In genomic region chr14:69475194-69475818, GRCh38 we compare ENCODE assay signal across 8 cellular contexts. TPM values are rescaled to one million over a fixed set of nuclear protein-coding genes. Genes with fewer than 3 reads are reported as not detected.
DNase-seq lines count a peak whose midpoint lies in the region; ATAC-seq and TF ChIP-seq lines count a peak whose summit lies in the region.

No MANE protein-coding gene starts in this region.

- intact Hi-C loops in activated T-helper 2 cell treated with anti-CD3 and anti-CD28 coated beads, Interferon-gamma antibody, Interleukin-2, Interleukin-4, amounts not matched to agents 10 μg/mL and 5 μg/mL and 100 μg/mL, durations not matched to agents 14 hours and 24 hours and 36 hours (cut with micrococcal nuclease): loop anchor here (10.0 kb wide), 1 partner anchor 99 kb away; the partner anchor contains the start of gene CCDC177

- peak; percentile 66 for DNase-seq in DMS79 (lab: John Stamatoyannopoulos, UW)
- DNase-seq in HT1080 (ENCODE audit: low read depth): peak; percentile 33
- DNase-seq in SK-MEL-5 (ENCODE audit: low read depth, low spot score): peak; percentile 63
- DNase-seq in kidney epithelial cell (ENCODE audit: low read depth): no peak
- no peak for DNase-seq in NCI-H226
- no peak for DNase-seq in epidermal melanocyte (ENCODE audit: insufficient read length, low spot score)
- no peak for DNase-seq in activated T-helper 2 cell treated with anti-CD3 and anti-CD28 coated beads, Interferon-gamma antibody, Interleukin-2, Interleukin-4, amounts not matched to agents 10 μg/mL and 5 μg/mL and 100 μg/mL, durations not matched to agents 14 hours and 24 hours and 36 hours (ENCODE audit: low spot score)

- no peaks in the 10 kb centered on the region for H3K36me3 Mint-ChIP-seq in activated T-helper 2 cell treated with anti-CD3 and anti-CD28 coated beads, Interferon-gamma antibody, Interleukin-2, Interleukin-4, amounts not matched to agents 10 μg/mL and 5 μg/mL and 100 μg/mL, durations not matched to agents 14 hours and 24 hours and 36 hours (ENCODE audit: low read depth)

- no peaks in the 10 kb centered on the region for H3K9me3 Mint-ChIP-seq in activated T-helper 2 cell treated with anti-CD3 and anti-CD28 coated beads, Interferon-gamma antibody, Interleukin-2, Interleukin-4, amounts not matched to agents 10 μg/mL and 5 μg/mL and 100 μg/mL, durations not matched to agents 14 hours and 24 hours and 36 hours

- peak; percentile 42 for TF ChIP-seq CTCF in kidney epithelial cell (IDR thresholded peaks at IDR 0.05; ENCODE audit: insufficient read depth, low read length, poor library complexity, severe bottlenecking)

- H3K27me3 ChIP-seq in kidney epithelial cell (ENCODE audit: control insufficient read depth, insufficient read depth, low read length): peaks cover 3% of the 10 kb centered on the region

- peaks cover 5% of the 10 kb centered on the region for H3K27me3 Mint-ChIP-seq in activated T-helper 2 cell treated with anti-CD3 and anti-CD28 coated beads, Interferon-gamma antibody, Interleukin-2, Interleukin-4, amounts not matched to agents 10 μg/mL and 5 μg/mL and 100 μg/mL, durations not matched to agents 14 hours and 24 hours and 36 hours (ENCODE audit: low read depth)

- no peaks in the 10 kb centered on the region for H3K4me1 Mint-ChIP-seq in activated T-helper 2 cell treated with anti-CD3 and anti-CD28 coated beads, Interferon-gamma antibody, Interleukin-2, Interleukin-4, amounts not matched to agents 10 μg/mL and 5 μg/mL and 100 μg/mL, durations not matched to agents 14 hours and 24 hours and 36 hours (ENCODE audit: low read depth)

- in situ Hi-C loops in SK-MEL-5 (cut with HindIII; ENCODE audit: low pct_unique_long_range_greater_than_20kb, low sequenced_read_pairs): no loop called here

- no peak for ATAC-seq in HG02571 (IDR thresholded peaks at IDR 0.05; ENCODE audit: unreplicated experiment)

- H3K4me3 Mint-ChIP-seq in activated T-helper 2 cell treated with anti-CD3 and anti-CD28 coated beads, Interferon-gamma antibody, Interleukin-2, Interleukin-4, amounts not matched to agents 10 μg/mL and 5 μg/mL and 100 μg/mL, durations not matched to agents 14 hours and 24 hours and 36 hours (ENCODE audit: low read depth): no peak overlapping the region

- no peak overlapping the region for H3K27ac Mint-ChIP-seq in activated T-helper 2 cell treated with anti-CD3 and anti-CD28 coated beads, Interferon-gamma antibody, Interleukin-2, Interleukin-4, amounts not matched to agents 10 μg/mL and 5 μg/mL and 100 μg/mL, durations not matched to agents 14 hours and 24 hours and 36 hours

- no peaks in the 10 kb centered on the region for H3K36me3 ChIP-seq in kidney epithelial cell (ENCODE audit: control insufficient read depth, insufficient read depth, low read length)

- H3K4me3 ChIP-seq in kidney epithelial cell (ENCODE audit: low read depth, low read length): no peak overlapping the region

RNA-seq across cellular contexts. Expression of gene PLEKHD1, which starts 9.2 kb away (rescaled TPM):
- total RNA-seq in HT1080 (2014; rRNA removed; shearing (Covaris generic)): not detected in 2 replicates
- not detected in 2 replicates for polyA plus RNA-seq in HT1080 (2015; cell fraction: cytosol; rRNA removed)
- polyA plus RNA-seq in HT1080 (2015; cell fraction: nucleus; rRNA removed): not detected in 2 replicates
- total RNA-seq in SK-MEL-5 (2014; rRNA removed; shearing (Covaris generic)): not detected in 2 replicates
- not detected in 2 replicates for polyA plus RNA-seq in SK-MEL-5 (2015; cell fraction: cytosol; rRNA removed)
- polyA plus RNA-seq in SK-MEL-5 (2015; cell fraction: nucleus; rRNA removed): not detected in 2 replicates
- 0.41 and 0.84 TPM in 2 replicates for total RNA-seq in kidney epithelial cell
- total RNA-seq in activated T-helper 2 cell treated with anti-CD3 and anti-CD28 coated beads, Interferon-gamma antibody, Interleukin-2, Interleukin-4, amounts not matched to agents 10 μg/mL and 5 μg/mL and 100 μg/mL, durations not matched to agents 14 hours and 24 hours and 36 hours: 0.09 TPM in 1 of 2 replicates, not detected in the other

Comparison
In these comparisons a context has a peak if more than half of its experiments do, and no peak if none do; other contexts are left out.
1. DNase-seq: peak in DMS79 (single experiment), HT1080 (single experiment) and SK-MEL-5 (single experiment); none in kidney epithelial cell (single experiment), NCI-H226 (single experiment), epidermal melanocyte (single experiment) and activated T-helper 2 cell treated with anti-CD3 and anti-CD28 coated beads, Interferon-gamma antibody, Interleukin-2, Interleukin-4, amounts not matched to agents 10 μg/mL and 5 μg/mL and 100 μg/mL, durations not matched to agents 14 hours and 24 hours and 36 hours (single experiment).